Comparison of ENCODE assay signal across 19 cellular contexts in genomic region chr5:174431504-174431903, GRCh38.
DNase-seq lines count a peak whose midpoint lies in the region; ATAC-seq, FAIRE-seq and TF ChIP-seq lines count a peak whose summit lies in the region.
"Had no signal": no experiment of that assay in that cellular context is flagged by ENCODE, and none has a peak within 500 bp of the region (broad histone marks: within the 10 kb centered on the region; RNA-seq: fewer than 3 reads in every experiment).

No MANE protein-coding gene starts in this region.

- no peak overlapping the region for H2BK20ac ChIP-seq in H1 (ENCODE audit: low read length)

- TF ChIP-seq RAD21 in H1 (IDR thresholded peaks at IDR 0.05 in 1 of 2, conservative IDR thresholded peaks at IDR 0.05 in 1 of 2; ENCODE audit: low read depth in 2 of 2, low read length in 2 of 2): no peak

- no peaks in the 10 kb centered on the region for H3K36me3 ChIP-seq in H1 (ENCODE audit: control insufficient read depth in 2 of 4, insufficient read depth in 4 of 4, low read length in 3 of 4)
- no peaks in the 10 kb centered on the region for H3K36me3 ChIP-seq in small intestine (ENCODE audit: control insufficient read depth in 2 of 2, insufficient read depth in 2 of 2, low read length in 2 of 2)
- H3K36me3 ChIP-seq: Peyer's patch had no signal

- H2BK120ac ChIP-seq in H1 (replicated peaks; ENCODE audit: low read depth, low read length): no peak overlapping the region

- H2BK12ac ChIP-seq in H1 (ENCODE audit: low read depth, low read length): no peak overlapping the region

- H3K23me2 ChIP-seq in H1 (ENCODE audit: low read depth, low read length): no peaks in the 10 kb centered on the region

- no peak for TF ChIP-seq EP300 in H1 (IDR thresholded peaks at IDR 0.05; ENCODE audit: borderline replicate concordance in 1 of 2, low read depth in 2 of 2, low read length in 2 of 2)

- no peaks in the 10 kb centered on the region for H3K4me1 ChIP-seq in H1 (replicated peaks in 1 of 4; ENCODE audit: control insufficient read depth in 3 of 4, insufficient read depth in 4 of 4, low read length in 3 of 4)
- peaks cover 0 to 2% of the 10 kb centered on the region in 2 donors for H3K4me1 ChIP-seq in small intestine (ENCODE audit: control insufficient read depth in 2 of 2, insufficient read depth in 1 of 2, low read depth in 1 of 2, low read length in 1 of 2)
- H3K4me1 ChIP-seq: Peyer's patch had no signal

- H2BK15ac ChIP-seq in H1 (ENCODE audit: low read length): no peak overlapping the region

- DNase-seq in Caki2 (ENCODE audit: low read depth) (peak; percentile 64), RPMI7951 (ENCODE audit: low read depth) (peak; percentile 58), H1 (ENCODE audit: low read depth in 1 of 2, low spot score in 2 of 2) (no peak), small intestine (peak; percentile 60), GM13977 (ENCODE audit: low spot score) (no peak)
- DNase-seq: KBM-7, NCI-H1092, NCI-H1417 treated with DMSO at 0.1 percent for 48 hours, NCI-H1694 treated with DMSO at 0.1 percent for 48 hours, NCI-H2081, NCI-H2227 treated with DMSO at 0.1 percent for 48 hours, NCI-H526 treated with DMSO at 0.1 percent for 48 hours, Peyer's patch, SK-N-SH, SW 1271 had no signal

- H3K9me3 ChIP-seq in H1 (ENCODE audit: insufficient read depth in 2 of 2, low read depth in 1 of 2, low read length in 1 of 2) (no peaks in the 10 kb centered on the region), small intestine (ENCODE audit: control insufficient read depth, low read depth) (no peaks in the 10 kb centered on the region)
- H3K9me3 ChIP-seq: Peyer's patch, SK-N-SH had no signal

- 88% methylated on average over 7 of the region's 7 CpGs; no CpG with 5 or more reads in 1 of the 2 experiments for WGBS in H1 (ENCODE audit: extremely low coverage in 1 of 2, insufficient coverage in 1 of 2, insufficient read length in 1 of 2, insufficient replicate concordance in 2 of 2, low coverage in 1 of 2, low lambda C conversion rate in 2 of 2, missing lambda C conversion rate in 1 of 2), 2 experiments
- 31 to 72% (median 57%) methylated on average over 7 of the region's 7 CpGs for WGBS in small intestine, 3 donors

- TF ChIP-seq CTCF in H1 (IDR thresholded peaks at IDR 0.05; ENCODE audit: control extremely low read depth in 1 of 3, insufficient read depth in 1 of 3, low read depth in 1 of 3, low read length in 3 of 3) (no peak), GM13977 (IDR thresholded peaks at IDR 0.05; ENCODE audit: extremely low read depth, insufficient read depth, missing control alignments) (no peak)

- no peak overlapping the region for H3K23ac ChIP-seq in H1 (ENCODE audit: insufficient read length)

- H3K56ac ChIP-seq in H1 (replicated peaks; ENCODE audit: insufficient read length, low read depth, low read length): no peak overlapping the region

- H3K27ac ChIP-seq in H1 (ENCODE audit: low read depth, low read length): no peak overlapping the region
- H3K27ac ChIP-seq in small intestine (ENCODE audit: low read depth in 1 of 2, low read length in 1 of 2): no peak overlapping the region
- H3K27ac ChIP-seq: Peyer's patch had no signal

- no peaks in the 10 kb centered on the region for H4K20me1 ChIP-seq in H1 (replicated peaks in 1 of 2; ENCODE audit: control insufficient read depth in 1 of 2, insufficient read depth in 2 of 2, low read length in 2 of 2)

- no peak overlapping the region for H4K5ac ChIP-seq in H1 (ENCODE audit: insufficient read length, low read depth, low read length)

- no peaks in the 10 kb centered on the region for H3K79me1 ChIP-seq in H1 (ENCODE audit: low read depth, low read length)

- CTCF ChIA-PET in H1 (lab: Charles Lee; ENCODE audit: partially characterized antibody): interaction anchor here (0.9 to 1.7 kb wide), 2 partner anchors 12 to 13 kb away, joined by 3 read pairs; no protein-coding TSS in a partner anchor

- no peak for FAIRE-seq in H1 (lab: Jason Lieb, UNC)
- no peak for FAIRE-seq in small intestine (lab: Jason Lieb, UNC)
- FAIRE-seq: D721Med, HTR-8/SVneo had no signal

- no peaks in the 10 kb centered on the region; a peak in 1 of 7 replicates for H3K27me3 ChIP-seq in H1 (replicated peaks in 1 of 4; ENCODE audit: control insufficient read depth in 3 of 4, extremely low read depth in 1 of 4, insufficient read depth in 3 of 4, low read length in 3 of 4)
- H3K27me3 ChIP-seq in small intestine (ENCODE audit: control insufficient read depth in 2 of 2, insufficient read depth in 2 of 2, low read length in 2 of 2): peaks cover 0 to 2% of the 10 kb centered on the region in 2 donors
- H3K27me3 ChIP-seq: Peyer's patch had no signal

- 0 out of 2 replicates have a peak overlapping the region, but pooled peaks have one; percentile 5 for H2AFZ ChIP-seq in H1 (ENCODE audit: low read length)

- TF ChIP-seq POLR2A in H1 (IDR thresholded peaks at IDR 0.05; ENCODE audit: control extremely low read depth in 1 of 2, low read depth in 2 of 2, low read length in 2 of 2): no peak

- no peak overlapping the region for H3K4ac ChIP-seq in H1 (replicated peaks; ENCODE audit: insufficient read length, low read depth, low read length)

- H3K4me3 ChIP-seq in H1 (ENCODE audit: extremely low read depth in 1 of 4, insufficient read depth in 2 of 4, low read depth in 3 of 4, low read length in 4 of 4) (no peak overlapping the region), small intestine (ENCODE audit: low read depth in 1 of 2, low read length in 2 of 2) (no peak overlapping the region)
- H3K4me3 ChIP-seq: Peyer's patch had no signal

- no peak overlapping the region for H3K9ac ChIP-seq in H1 (replicated peaks in 1 of 4; ENCODE audit: extremely low read depth in 1 of 4, low read depth in 3 of 4, low read length in 3 of 4)
- H3K9ac ChIP-seq: SK-N-SH had no signal

- no peak overlapping the region for H3K4me2 ChIP-seq in H1 (ENCODE audit: insufficient read depth in 1 of 2, low read depth in 2 of 2, low read length in 2 of 2)
- H3K4me2 ChIP-seq: SK-N-SH had no signal

- no peak overlapping the region for H2BK5ac ChIP-seq in H1 (ENCODE audit: low read depth, low read length)

- POLR2A ChIA-PET in H1 (lab: Charles Lee; ENCODE audit: partially characterized antibody): no interaction called here

- no peak for ATAC-seq in HG03378 (IDR thresholded peaks at IDR 0.05; ENCODE audit: unreplicated experiment)
- ATAC-seq in GM18861 (IDR thresholded peaks at IDR 0.05; ENCODE audit: unreplicated experiment): no peak

- no peak overlapping the region for H3K14ac ChIP-seq in H1 (ENCODE audit: insufficient read length)

- H4K91ac ChIP-seq in H1 (replicated peaks; ENCODE audit: insufficient read length, low read length): no peak overlapping the region

- H4K8ac ChIP-seq in H1 (ENCODE audit: extremely low read depth, insufficient read depth, low read length): peak overlapping the region; percentile 29; the same call in 1 of the 2 replicates

- H3K18ac ChIP-seq in H1 (ENCODE audit: extremely low read depth, low read length): no peak overlapping the region

- no peaks in the 10 kb centered on the region for H3K79me2 ChIP-seq in H1 (ENCODE audit: control insufficient read depth in 1 of 2, insufficient read depth in 2 of 2, low read length in 2 of 2)

- no peak overlapping the region for H2AK5ac ChIP-seq in H1 (ENCODE audit: low read depth, low read length)

- in situ Hi-C loops in Caki2 (cut with HindIII; ENCODE audit: low pct_unique_long_range_greater_than_20kb, low sequenced_read_pairs) (no loop called here), GM13977 (cut with MboI; ENCODE audit: low pct_unique_long_range_greater_than_20kb, low sequenced_read_pairs, unreplicated experiment) (no loop called here)

TF ChIP-seq in H1, 55 proteins besides CTCF, POLR2A, EP300 and RAD21:
- TF ChIP-seq TEAD4 (IDR thresholded peaks at IDR 0.05; ENCODE audit: low read depth, low read length) (no peak), BACH1 (IDR thresholded peaks at IDR 0.05; ENCODE audit: low read length) (no peak), NRF1 (IDR thresholded peaks at IDR 0.05; ENCODE audit: low read depth, low read length) (no peak)
TF ChIP-seq in H1: peak in this region for 0.

Comparison
In these comparisons a context has a peak if more than half of its experiments do, and no peak if none do; other contexts are left out.
1. DNase-seq: peak in Caki2 (single experiment), RPMI7951 (single experiment) and small intestine (single experiment); none in H1 (0 of 2) and GM13977 (single experiment).